Comparison of ENCODE assay signal across 1 cellular context in genomic region chr11:71946144-71946571, GRCh38.
TF ChIP-seq lines count a peak whose summit lies in the region.

No MANE protein-coding gene starts in this region.

TF ChIP-seq in HepG2, 621 proteins besides CTCF, POLR2A, EP300 and RAD21 (continued from another document):
- no peak for TF ChIP-seq CENPX (CRISPR knock-in tag; IDR thresholded peaks at IDR 0.05)
- no peak for TF ChIP-seq DMTF1 (CRISPR knock-in tag; IDR thresholded peaks at IDR 0.05)
